In the genomic region with DNA sequence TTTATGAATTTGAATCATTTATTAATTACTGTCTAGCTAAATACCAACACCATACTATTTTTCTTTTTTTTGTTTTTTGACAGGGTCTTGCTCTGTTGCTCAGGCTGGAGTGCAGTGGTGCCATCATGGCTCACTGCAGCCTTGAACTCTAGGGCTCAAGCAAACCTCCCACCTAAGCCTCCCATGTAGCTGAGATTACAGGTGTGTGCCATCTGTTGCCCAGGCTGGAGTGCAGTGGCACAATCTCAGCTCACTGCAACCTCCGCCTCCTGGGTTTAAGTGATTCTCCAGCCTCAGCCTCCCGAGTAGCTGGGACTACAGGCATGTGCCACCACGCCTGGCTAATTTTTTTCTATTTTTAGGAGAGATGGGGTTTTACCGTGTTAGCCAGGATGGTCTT, we compare ENCODE assay signal across 6 cellular contexts. TPM values are rescaled to one million over a fixed set of nuclear protein-coding genes. Genes with fewer than 3 reads are reported as not detected.
DNase-seq lines count a peak whose midpoint lies in the region; ATAC-seq and TF ChIP-seq lines count a peak whose summit lies in the region.
"Not testable (repeated sequence)": the region's sequence is repeated elsewhere in the genome, so short reads cannot be mapped to it uniquely, and the experiment has no call there.

No MANE protein-coding gene starts in this region.

- not testable (repeated sequence) for H3K27ac ChIP-seq in HEK293 (ENCODE audit: extremely low read depth, low read depth, low read length); Panc1 (ENCODE audit: low read length); neuronal stem cell (replicated peaks; ENCODE audit: low read length)

- intact Hi-C loops in Panc1 (cut with micrococcal nuclease; ENCODE audit: unreplicated experiment) = not testable (repeated sequence)
- intact Hi-C loops in activated CD4-positive, alpha-beta memory T cell treated with anti-CD3 and anti-CD28 coated beads for 36 hours (cut with micrococcal nuclease) = loop anchor here (5.0 to 10.0 kb wide), 3 partner anchors 129 to 957 kb away; no protein-coding TSS in a partner anchor

- not testable (repeated sequence) for H2AK5ac ChIP-seq in neuronal stem cell (ENCODE audit: low read depth, low read length)

- not testable (repeated sequence) for H4K91ac ChIP-seq in neuronal stem cell (ENCODE audit: low read depth, low read length, poor library complexity)

- H3K9me3 Mint-ChIP-seq in T-cell; activated CD4-positive, alpha-beta memory T cell treated with anti-CD3 and anti-CD28 coated beads for 36 hours; activated naive CD4-positive, alpha-beta T cell treated with anti-CD3 and anti-CD28 coated beads, Interleukin-2, amount 50 U/mL, for 24 hours: not testable (repeated sequence)

- not testable (repeated sequence) for H3K23ac ChIP-seq in neuronal stem cell (ENCODE audit: low read depth, low read length, poor library complexity)

- not testable (repeated sequence) for H2BK15ac ChIP-seq in neuronal stem cell (ENCODE audit: low read length)

- H3K27ac Mint-ChIP-seq in T-cell = peak overlapping the region; percentile 23 to 72
- H3K27ac Mint-ChIP-seq in activated CD4-positive, alpha-beta memory T cell treated with anti-CD3 and anti-CD28 coated beads for 36 hours = peak overlapping the region; percentile 69
- peak overlapping the region; percentile 46 for H3K27ac Mint-ChIP-seq in activated naive CD4-positive, alpha-beta T cell treated with anti-CD3 and anti-CD28 coated beads, Interleukin-2, amount 50 U/mL, for 24 hours

- in situ Hi-C loops in Panc1 (cut with HindIII; ENCODE audit: low pct_unique_long_range_greater_than_20kb, low sequenced_read_pairs) = not testable (repeated sequence)

- WGBS in neuronal stem cell (ENCODE audit: extremely low coverage in 2 of 2, insufficient read length in 2 of 2, insufficient replicate concordance in 1 of 2), 2 donors = no CpG with 5 or more reads among the region's 4 CpGs

- not testable (repeated sequence) for H3K36me3 Mint-ChIP-seq in T-cell; activated CD4-positive, alpha-beta memory T cell treated with anti-CD3 and anti-CD28 coated beads for 36 hours; activated naive CD4-positive, alpha-beta T cell treated with anti-CD3 and anti-CD28 coated beads, Interleukin-2, amount 50 U/mL, for 24 hours

- H3K9ac ChIP-seq in neuronal stem cell (ENCODE audit: low read depth, low read length, poor library complexity) = not testable (repeated sequence)

- H3K14ac ChIP-seq in neuronal stem cell (ENCODE audit: low read length) = peak overlapping the region; percentile 21

- not testable (repeated sequence) for H3K4ac ChIP-seq in neuronal stem cell (ENCODE audit: low read length)

- not testable (repeated sequence) for H2BK5ac ChIP-seq in neuronal stem cell (ENCODE audit: low read length)

- H2AFZ ChIP-seq in neuronal stem cell (ENCODE audit: low read length) = not testable (repeated sequence)

- not testable (repeated sequence) for BruUV-seq in Panc1 (replicated peaks; lab: Mats Ljungman, UMichigan)

- TF ChIP-seq CTCF in HEK293 (tag by site-specific recombination; IDR thresholded peaks at IDR 0.05); Panc1 (IDR thresholded peaks at IDR 0.05): not testable (repeated sequence)

- not testable (repeated sequence) for DNase-seq in Panc1 (ENCODE audit: low read depth, low spot score); T-cell; activated CD4-positive, alpha-beta memory T cell treated with anti-CD3 and anti-CD28 coated beads for 36 hours; neuronal stem cell (ENCODE audit: low spot score)

- peaks cover 29 to 47% (median 41%) of the 10 kb centered on the region in 3 donors for H3K4me1 Mint-ChIP-seq in T-cell
- H3K4me1 Mint-ChIP-seq in activated CD4-positive, alpha-beta memory T cell treated with anti-CD3 and anti-CD28 coated beads for 36 hours (ENCODE audit: low read depth) = peaks cover 51% of the 10 kb centered on the region
- H3K4me1 Mint-ChIP-seq in activated naive CD4-positive, alpha-beta T cell treated with anti-CD3 and anti-CD28 coated beads, Interleukin-2, amount 50 U/mL, for 24 hours = peaks cover 48% of the 10 kb centered on the region

- CTCF ChIA-PET in HEK293 (lab: Yijun Ruan, JAX); Panc1 (lab: Charles Lee): not testable (repeated sequence)
- CTCF ChIA-PET in T-cell (lab: Charles Lee) = interaction anchor here in 1 of 2 donors (0.6 kb wide), 1 partner anchor 338 kb away, joined by 4 read pairs; no protein-coding TSS in a partner anchor
- CTCF ChIA-PET in activated CD4-positive, alpha-beta memory T cell treated with anti-CD3 and anti-CD28 coated beads for 36 hours (lab: Charles Lee) = interaction anchor here (1.7 kb wide), 1 partner anchor 195 kb away, joined by 4 read pairs; no protein-coding TSS in a partner anchor

- H3K18ac ChIP-seq in neuronal stem cell (ENCODE audit: low read length) = not testable (repeated sequence)

- not testable (repeated sequence) for H2BK120ac ChIP-seq in neuronal stem cell (ENCODE audit: low read depth, low read length)

- not testable (repeated sequence) for H3K27me3 Mint-ChIP-seq in T-cell; activated CD4-positive, alpha-beta memory T cell treated with anti-CD3 and anti-CD28 coated beads for 36 hours; activated naive CD4-positive, alpha-beta T cell treated with anti-CD3 and anti-CD28 coated beads, Interleukin-2, amount 50 U/mL, for 24 hours

- H3K79me1 ChIP-seq in neuronal stem cell (ENCODE audit: low read depth, low read length) = not testable (repeated sequence)

- not testable (repeated sequence) for H2BK12ac ChIP-seq in neuronal stem cell (ENCODE audit: low read length)

- not testable (repeated sequence) for H3K27me3 ChIP-seq in Panc1 (ENCODE audit: control insufficient read depth, insufficient read depth, low read length); neuronal stem cell (ENCODE audit: control insufficient read depth in 3 of 3, insufficient read depth in 3 of 3, low read depth in 1 of 3, low read length in 3 of 3)

- H3K4me3 Mint-ChIP-seq in T-cell; activated CD4-positive, alpha-beta memory T cell treated with anti-CD3 and anti-CD28 coated beads for 36 hours; activated naive CD4-positive, alpha-beta T cell treated with anti-CD3 and anti-CD28 coated beads, Interleukin-2, amount 50 U/mL, for 24 hours: not testable (repeated sequence)

- POLR2A ChIA-PET in HEK293 (lab: Yijun Ruan, JAX) = not testable (repeated sequence)
- POLR2A ChIA-PET in Panc1 (lab: Charles Lee) (interaction anchor here (0.6 kb wide), 1 partner anchor 1193 kb away, joined by 3 read pairs; no protein-coding TSS in a partner anchor), T-cell (lab: Charles Lee) (interaction anchor here (0.6 to 0.8 kb wide), 2 partner anchors 199 to 204 kb away, joined by 3 to 8 read pairs; no protein-coding TSS in a partner anchor)
- POLR2A ChIA-PET in activated CD4-positive, alpha-beta memory T cell treated with anti-CD3 and anti-CD28 coated beads for 36 hours (lab: Charles Lee) = interaction anchor here (0.6 to 1.5 kb wide), 2 partner anchors 59 to 198 kb away, joined by 3 read pairs; no protein-coding TSS in a partner anchor

- not testable (repeated sequence) for H3K4me1 ChIP-seq in HEK293 (ENCODE audit: control insufficient read depth, insufficient read depth, low read length); neuronal stem cell (ENCODE audit: control insufficient read depth in 2 of 2, insufficient read depth in 1 of 2, low read depth in 1 of 2, low read length in 2 of 2)
- peaks cover 30% of the 10 kb centered on the region for H3K4me1 ChIP-seq in Panc1 (ENCODE audit: control insufficient read depth, insufficient read depth, low read length)

- ATAC-seq in Panc1 = 0 out of 2 replicates have a peak, but pooled peaks have one; percentile 32
- ATAC-seq in T-cell (replicated peaks in 1 of 4) = not testable (repeated sequence)

- not testable (repeated sequence) for H4K8ac ChIP-seq in neuronal stem cell (ENCODE audit: low read depth, low read length)

- not testable (repeated sequence) for H3K4me2 ChIP-seq in neuronal stem cell (ENCODE audit: insufficient read depth, low read length, poor library complexity, severe bottlenecking)

- not testable (repeated sequence) for H3K4me3 ChIP-seq in HEK293 (ENCODE audit: low read depth, low read length); Panc1 (ENCODE audit: low read depth in 2 of 2, low read length in 2 of 2); neuronal stem cell (ENCODE audit: low read length in 2 of 2)

- not testable (repeated sequence) for H3K36me3 ChIP-seq in HEK293 (ENCODE audit: control insufficient read depth in 2 of 2, insufficient read depth in 1 of 2, low read length in 2 of 2); Panc1 (ENCODE audit: control insufficient read depth, insufficient read depth, low read length)
- H3K36me3 ChIP-seq in neuronal stem cell (replicated peaks in 1 of 2; ENCODE audit: control insufficient read depth in 2 of 2, insufficient read depth in 2 of 2, low read length in 2 of 2) = peaks cover 0 to 31% of the 10 kb centered on the region in 2 donors

- not testable (repeated sequence) for H3K9me3 ChIP-seq in HEK293 (ENCODE audit: control insufficient read depth, insufficient read depth, low read depth, low read length); Panc1 (ENCODE audit: control insufficient read depth, insufficient read depth, low read depth, low read length); neuronal stem cell (replicated peaks in 1 of 2; ENCODE audit: control insufficient read depth in 2 of 2, insufficient read depth in 1 of 2, low read depth in 1 of 2, low read length in 2 of 2)

TF ChIP-seq in HEK293, 187 proteins besides CTCF, POLR2A, EP300 and RAD21:
- TF ChIP-seq SCRT1 (tag by site-specific recombination; IDR thresholded peaks at IDR 0.05; ENCODE audit: borderline replicate concordance) = peak; percentile 86
- TF ChIP-seq SCRT2 (tag by site-specific recombination; IDR thresholded peaks at IDR 0.05) = peak; percentile 88

RNA-seq across cellular contexts. Expression of gene RTKN2, which starts 27.1 kb away (rescaled TPM):
- total RNA-seq in Panc1 (2021; ENCODE audit: unreplicated experiment) = 21.3 TPM
- 4.0 TPM for polyA plus RNA-seq in Panc1 (2012; ENCODE audit: insufficient read length)
- total RNA-seq in T-cell = 10 to 100 TPM in 4 of 5 donors, 1 to 10 TPM in 1; 9.0 to 15.5 (median 12.4) TPM
- 1 to 10 TPM; 5.1 to 5.9 TPM for total RNA-seq in activated CD4-positive, alpha-beta memory T cell treated with anti-CD3 and anti-CD28 coated beads for 36 hours
- polyA plus RNA-seq in neuronal stem cell (2013, experiment 1 of 2) = 20.9 TPM
- polyA plus RNA-seq in neuronal stem cell (2013, experiment 2 of 2) = 21.1 TPM
